37 cellular contexts compared by ENCODE assay signal in genomic region chr12:128867466-128867865, GRCh38. TPM values are rescaled to one million over a fixed set of nuclear protein-coding genes. Genes with fewer than 3 reads are reported as not detected.
"Had no signal": no experiment of that assay in that cellular context is flagged by ENCODE, and none has a peak within 500 bp of the region (broad histone marks: within the 10 kb centered on the region; RNA-seq: fewer than 3 reads in every experiment).

No MANE protein-coding gene starts in this region.

- H3K4me3 ChIP-seq: ascending aorta, cardiac muscle cell, K562, SJSA1 had no signal

- ATAC-seq: activated CD8-positive, alpha-beta memory T cell treated with anti-CD3 and anti-CD28 coated beads, Interleukin-2, amount 10 ng/mL, durations not matched to agents 7 days and 5 days; K562; Panc1 had no signal

- H3K4me1 ChIP-seq: ascending aorta, SJSA1 had no signal

- H3K36me3 ChIP-seq: ascending aorta, cardiac muscle cell, SJSA1 had no signal

- H3K4me1 Mint-ChIP-seq: activated B cell treated with CpG ODN at 0.5 μM for 24 hours; activated CD4-positive, alpha-beta memory T cell treated with anti-CD3 and anti-CD28 coated beads, Interleukin-2, amount 10 ng/mL, durations not matched to agents 7 days and 5 days; activated CD8-positive, alpha-beta memory T cell treated with anti-CD3 and anti-CD28 coated beads, Interleukin-2, amount 10 ng/mL, durations not matched to agents 7 days and 5 days; activated naive CD4-positive, alpha-beta T cell treated with anti-CD3 and anti-CD28 coated beads, Interleukin-2, amount 50 U/mL, for 24 hours; activated naive CD8-positive, alpha-beta T cell treated with anti-CD3 and anti-CD28 coated beads, Interleukin-2, amount 10 ng/mL, durations not matched to agents 7 days and 5 days; central memory CD8-positive, alpha-beta T cell had no signal

- H3K27ac ChIP-seq: ascending aorta, cardiac muscle cell, SJSA1, VCaP had no signal

- DNase-seq: activated B cell treated with CpG ODN at 0.5 μM for 24 hours; activated CD4-positive, alpha-beta memory T cell treated with anti-CD3 and anti-CD28 coated beads, Interleukin-2, amount 10 ng/mL, durations not matched to agents 7 days and 5 days; activated CD4-positive, alpha-beta T cell treated with anti-CD3 and anti-CD28 coated beads for 4 hours; activated CD4-positive, CD25-positive, alpha-beta regulatory T cell treated with anti-CD3 and anti-CD28 coated beads, Interleukin-2, amount 50 U/mL, for 72 hours; activated CD8-positive, alpha-beta memory T cell treated with anti-CD3 and anti-CD28 coated beads for 24 hours; activated CD8-positive, alpha-beta memory T cell treated with anti-CD3 and anti-CD28 coated beads, Interleukin-2, amount 10 ng/mL, durations not matched to agents 7 days and 5 days; activated CD8-positive, alpha-beta memory T cell treated with anti-CD3 and anti-CD28 coated beads, Interleukin-2, amount 50 U/mL, for 48 hours; activated gamma-delta T cell; activated naive CD4-positive, alpha-beta T cell treated with Interleukin-2 at 50 U/mL for 16 hours; activated naive CD8-positive, alpha-beta T cell treated with anti-CD3 and anti-CD28 coated beads, Interleukin-2, amount 10 ng/mL, durations not matched to agents 7 days and 5 days; activated T-cell treated with anti-CD3 and anti-CD28 coated beads, Interleukin-2, amount 50 U/mL, for 48 hours; amygdala; IMR-90; NCI-H1092 treated with DMSO at 0.1 percent for 48 hours; NCI-H1417; NCI-H146; NCI-H187; NCI-H2029 treated with DMSO at 0.1 percent for 48 hours; NCI-H2107; NCI-H226; NCI-H510A treated with DMSO at 0.1 percent for 48 hours; NCI-H526 treated with DMSO at 0.1 percent for 48 hours; NCI-H774; SHP77 treated with DMSO at 0.1 percent for 48 hours; SK-N-SH; T-helper 9 cell had no signal

- H3K36me3 Mint-ChIP-seq: activated CD8-positive, alpha-beta memory T cell treated with anti-CD3 and anti-CD28 coated beads, Interleukin-2, amount 10 ng/mL, durations not matched to agents 7 days and 5 days; activated naive CD4-positive, alpha-beta T cell treated with anti-CD3 and anti-CD28 coated beads, Interleukin-2, amount 50 U/mL, for 24 hours; activated naive CD8-positive, alpha-beta T cell treated with anti-CD3 and anti-CD28 coated beads, Interleukin-2, amount 10 ng/mL, durations not matched to agents 7 days and 5 days had no signal

- H3K27me3 Mint-ChIP-seq: activated B cell treated with CpG ODN at 0.5 μM for 24 hours; activated CD4-positive, alpha-beta memory T cell treated with anti-CD3 and anti-CD28 coated beads, Interleukin-2, amount 10 ng/mL, durations not matched to agents 7 days and 5 days; activated CD8-positive, alpha-beta memory T cell treated with anti-CD3 and anti-CD28 coated beads, Interleukin-2, amount 10 ng/mL, durations not matched to agents 7 days and 5 days; activated naive CD4-positive, alpha-beta T cell treated with anti-CD3 and anti-CD28 coated beads, Interleukin-2, amount 50 U/mL, for 24 hours; activated naive CD8-positive, alpha-beta T cell treated with anti-CD3 and anti-CD28 coated beads, Interleukin-2, amount 10 ng/mL, durations not matched to agents 7 days and 5 days had no signal

- H3K9me3 ChIP-seq: ascending aorta, SJSA1, SK-N-SH had no signal

- H3K4me2 ChIP-seq: SK-N-SH had no signal

- H3K9ac ChIP-seq: SK-N-SH had no signal

- H3K9me3 Mint-ChIP-seq: activated B cell treated with CpG ODN at 0.5 μM for 24 hours; activated naive CD4-positive, alpha-beta T cell treated with anti-CD3 and anti-CD28 coated beads, Interleukin-2, amount 50 U/mL, for 24 hours; activated naive CD8-positive, alpha-beta T cell treated with anti-CD3 and anti-CD28 coated beads, Interleukin-2, amount 10 ng/mL, durations not matched to agents 7 days and 5 days; central memory CD8-positive, alpha-beta T cell; T-helper 1 cell treated with Interleukin-12 subunit alpha and Interleukin-12 subunit beta and Interleukin-4 antibody, amounts not matched to agents 30 μg/mL and 1 μg/mL, for 36 hours had no signal

- H3K27ac Mint-ChIP-seq: activated B cell treated with CpG ODN at 0.5 μM for 24 hours; activated CD4-positive, alpha-beta memory T cell treated with anti-CD3 and anti-CD28 coated beads, Interleukin-2, amount 10 ng/mL, durations not matched to agents 7 days and 5 days; activated CD8-positive, alpha-beta memory T cell treated with anti-CD3 and anti-CD28 coated beads, Interleukin-2, amount 10 ng/mL, durations not matched to agents 7 days and 5 days; activated naive CD4-positive, alpha-beta T cell treated with anti-CD3 and anti-CD28 coated beads, Interleukin-2, amount 50 U/mL, for 24 hours; activated naive CD8-positive, alpha-beta T cell treated with anti-CD3 and anti-CD28 coated beads, Interleukin-2, amount 10 ng/mL, durations not matched to agents 7 days and 5 days; T-helper 1 cell treated with Interleukin-12 subunit alpha and Interleukin-12 subunit beta and Interleukin-4 antibody, amounts not matched to agents 30 μg/mL and 1 μg/mL, for 36 hours had no signal

- H3K4me3 Mint-ChIP-seq: activated B cell treated with CpG ODN at 0.5 μM for 24 hours; activated CD4-positive, alpha-beta memory T cell treated with anti-CD3 and anti-CD28 coated beads, Interleukin-2, amount 10 ng/mL, durations not matched to agents 7 days and 5 days; activated CD8-positive, alpha-beta memory T cell treated with anti-CD3 and anti-CD28 coated beads, Interleukin-2, amount 10 ng/mL, durations not matched to agents 7 days and 5 days; activated naive CD4-positive, alpha-beta T cell treated with anti-CD3 and anti-CD28 coated beads, Interleukin-2, amount 50 U/mL, for 24 hours; activated naive CD8-positive, alpha-beta T cell treated with anti-CD3 and anti-CD28 coated beads, Interleukin-2, amount 10 ng/mL, durations not matched to agents 7 days and 5 days; central memory CD8-positive, alpha-beta T cell; T-helper 1 cell treated with Interleukin-12 subunit alpha and Interleukin-12 subunit beta and Interleukin-4 antibody, amounts not matched to agents 30 μg/mL and 1 μg/mL, for 36 hours had no signal

- H3K27me3 ChIP-seq: ascending aorta, cardiac muscle cell, SJSA1 had no signal

RNA-seq across cellular contexts. Expression of gene GLT1D1, which starts 14.2 kb away (rescaled TPM):
- total RNA-seq: activated B cell treated with CpG ODN at 0.5 μM for 24 hours; activated CD4-positive, alpha-beta memory T cell treated with anti-CD3 and anti-CD28 coated beads, Interleukin-2, amount 10 ng/mL, durations not matched to agents 7 days and 5 days; activated naive CD8-positive, alpha-beta T cell treated with anti-CD3 and anti-CD28 coated beads, Interleukin-2, amount 10 ng/mL, durations not matched to agents 7 days and 5 days; IMR-90; M059J; RPMI7951; SJSA1 had no signal
- polyA plus RNA-seq: IMR-90, K562 had no signal
